ENCODE assay signal across 17 cellular contexts in the genomic region with DNA sequence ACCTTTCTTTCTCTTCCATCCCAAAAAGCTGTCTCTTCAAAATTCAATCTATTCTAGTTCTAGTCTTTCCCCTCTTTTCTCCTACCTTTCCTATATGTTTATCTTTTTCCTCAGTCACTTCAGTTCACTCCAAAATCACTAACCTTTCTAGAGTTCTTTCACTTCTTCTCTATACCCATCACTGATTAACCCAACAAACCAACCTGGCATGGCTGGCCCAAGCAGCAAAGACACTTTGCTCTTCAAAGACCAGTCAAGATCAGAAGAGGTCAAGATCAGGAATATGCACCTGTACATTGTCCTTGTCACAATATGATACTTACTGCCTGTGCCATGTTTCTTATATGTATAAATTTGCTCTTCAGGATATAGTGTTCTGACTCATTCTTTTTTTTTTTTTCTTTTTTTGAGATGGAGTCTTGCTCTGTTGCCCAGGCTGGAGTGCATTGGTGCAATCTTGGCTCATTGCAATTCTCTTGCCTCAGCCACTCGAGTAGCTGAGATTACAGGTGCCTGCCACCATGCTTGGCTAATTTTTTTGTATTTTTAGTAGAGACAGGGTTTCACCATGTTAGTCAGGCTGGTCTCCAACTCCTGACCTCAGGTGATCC.
DNase-seq lines count a peak whose midpoint lies in the region; ATAC-seq and TF ChIP-seq lines count a peak whose summit lies in the region.
"Had no signal": no experiment of that assay in that cellular context is flagged by ENCODE, and none has a peak within 500 bp of the region (broad histone marks: within the 10 kb centered on the region; RNA-seq: fewer than 3 reads in every experiment).

No MANE protein-coding gene starts in this region.

- H3K4me3 ChIP-seq in lower leg skin (ENCODE audit: low read depth, poor library complexity, severe bottlenecking) = no peak overlapping the region
- no peak overlapping the region for H3K4me3 ChIP-seq in right atrium auricular region
- H3K4me3 ChIP-seq: GM12878, GM23338, K562 had no signal

- DNase-seq in DMS53 (lab: John Stamatoyannopoulos, UW) (peak; percentile 46), DMS53 treated with DMSO at 0.1 percent for 48 hours (lab: John Stamatoyannopoulos, UW; ENCODE audit: unreplicated experiment) (no peak), RPMI8226 (no peak), lower leg skin (ENCODE audit: low spot score in 2 of 2) (no peak), right atrium auricular region (ENCODE audit: low spot score) (no peak)
- DNase-seq in effector CD4-positive, alpha-beta T cell = no peak
- DNase-seq: Caco-2; CD8-positive, alpha-beta memory T cell; DMS79; H7; Karpas-422 had no signal

- H3K27ac ChIP-seq in right atrium auricular region = no peak overlapping the region
- H3K27ac ChIP-seq: 22Rv1 had no signal

- no peaks in the 10 kb centered on the region for H3K27me3 ChIP-seq in right atrium auricular region

- H3K36me3 ChIP-seq in right atrium auricular region = no peaks in the 10 kb centered on the region

- intact Hi-C loops in lower leg skin (cut with DNase I; ENCODE audit: low total_unique reads) = no loop called here

- no peak for TF ChIP-seq POLR2A in lower leg skin (IDR thresholded peaks at IDR 0.05)

- TF ChIP-seq CTCF in lower leg skin (IDR thresholded peaks at IDR 0.05) (no peak), right atrium auricular region (IDR thresholded peaks at IDR 0.05) (no peak)

- H3K4me1 ChIP-seq in right atrium auricular region = no peaks in the 10 kb centered on the region
- H3K4me1 ChIP-seq: Caco-2 had no signal

- peak; percentile 74 for ATAC-seq in GM19452 (IDR thresholded peaks at IDR 0.05; ENCODE audit: unreplicated experiment)
- ATAC-seq in HG03460 (IDR thresholded peaks at IDR 0.05; ENCODE audit: unreplicated experiment) = peak; percentile 47
- ATAC-seq: GM12878, GM23338, K562 had no signal

- 47 to 65% methylated on average over 1 of the region's 1 CpG for WGBS in lower leg skin, 2 donors

- no peaks in the 10 kb centered on the region for H3K9me3 ChIP-seq in right atrium auricular region
- H3K9me3 ChIP-seq: Caco-2 had no signal
